24 cellular contexts compared by ENCODE assay signal in the genomic region with DNA sequence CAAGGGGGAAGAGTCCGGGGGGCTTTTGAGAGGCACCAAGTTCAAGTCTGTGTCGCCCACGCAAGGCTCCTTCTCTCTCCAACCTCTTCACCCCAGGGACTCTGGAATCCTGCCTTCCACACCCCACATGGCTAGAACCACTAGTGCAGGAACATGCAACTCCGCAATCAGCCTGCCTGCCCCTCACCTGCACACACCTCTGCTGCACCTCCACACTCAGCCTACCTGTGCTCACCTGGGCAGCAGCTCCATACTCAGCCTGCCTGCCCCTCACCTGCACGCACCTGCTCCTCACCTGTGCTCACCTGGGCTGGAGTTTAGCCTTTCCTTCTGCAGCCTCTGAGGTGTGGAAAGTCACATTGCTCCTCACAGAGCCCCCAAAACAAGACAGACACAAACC.
"Had no signal": no experiment of that assay in that cellular context is flagged by ENCODE, and none has a peak within 500 bp of the region (broad histone marks: within the 10 kb centered on the region; RNA-seq: fewer than 3 reads in every experiment).

No MANE protein-coding gene starts in this region.

- H3K4me3 ChIP-seq: colonic mucosa, esophagus squamous epithelium, heart right ventricle, lower lobe of right lung, ovary, psoas muscle, right lobe of liver, thoracic aorta, tibial nerve, upper lobe of left lung had no signal

- H3K9me3 Mint-ChIP-seq: dendritic cell treated with granulocyte-macrophage colony-stimulating factor and Interleukin-4, amounts not matched to agents 40 ng/mL and 50 ng/mL, for 4 days; natural killer cell; stimulated activated memory B cell treated with anti-CD40 and anti-IgM and Interleukin-4, amounts not matched to agents 10 μg/mL and 1 μg/mL and 100 μg/mL, for 72 hours had no signal

- DNase-seq: colonic mucosa; effector memory CD4-positive, alpha-beta T cell; erythroblast; esophagus squamous epithelium; glutamatergic neuron; heart right ventricle; hippocampal formation; kidney glomerular epithelial cell; left ventricle myocardium superior; lower lobe of right lung; natural killer cell; occipital lobe; ovary; psoas muscle; small intestine; stimulated activated CD4-positive, alpha-beta T cell treated with anti-CD3 and anti-CD28 coated beads, Interleukin-15, amount 100 ng/mL, for 24 hours; stimulated activated CD4-positive, alpha-beta T cell treated with anti-CD3 and anti-CD28 coated beads, Interleukin-4, amount 100 ng/mL, for 24 hours; stimulated activated naive CD8-positive, alpha-beta T cell treated with anti-CD3 and anti-CD28 coated beads, Interleukin-15, Interleukin-2, amounts not matched to agents 100 U/mL and 50 U/mL, for 24 hours had no signal

- H3K4me1 ChIP-seq: colonic mucosa, psoas muscle, right lobe of liver had no signal

- H3K27ac Mint-ChIP-seq: dendritic cell treated with granulocyte-macrophage colony-stimulating factor and Interleukin-4, amounts not matched to agents 40 ng/mL and 50 ng/mL, for 4 days; natural killer cell; stimulated activated memory B cell treated with anti-CD40 and anti-IgM and Interleukin-4, amounts not matched to agents 10 μg/mL and 1 μg/mL and 100 μg/mL, for 72 hours had no signal

- ATAC-seq: heart right ventricle; left ventricle myocardium superior; lower lobe of right lung; natural killer cell; psoas muscle; right lobe of liver; stimulated activated naive CD8-positive, alpha-beta T cell treated with anti-CD3 and anti-CD28 coated beads, Interleukin-15, Interleukin-2, amounts not matched to agents 100 U/mL and 50 U/mL, for 24 hours had no signal

- H3K36me3 ChIP-seq: colonic mucosa, esophagus squamous epithelium, heart right ventricle, lower lobe of right lung, ovary, right lobe of liver, thoracic aorta, tibial nerve, upper lobe of left lung had no signal

- H3K27me3 Mint-ChIP-seq: stimulated activated memory B cell treated with anti-CD40 and anti-IgM and Interleukin-4, amounts not matched to agents 10 μg/mL and 1 μg/mL and 100 μg/mL, for 72 hours had no signal

- H3K4me1 Mint-ChIP-seq: stimulated activated memory B cell treated with anti-CD40 and anti-IgM and Interleukin-4, amounts not matched to agents 10 μg/mL and 1 μg/mL and 100 μg/mL, for 72 hours had no signal

- H3K27ac ChIP-seq: colonic mucosa, esophagus squamous epithelium, heart right ventricle, lower lobe of right lung, ovary, psoas muscle, right lobe of liver, thoracic aorta, tibial nerve, upper lobe of left lung had no signal

- H3K27me3 ChIP-seq: colonic mucosa, ovary, right lobe of liver, tibial nerve, upper lobe of left lung had no signal

- H3K4me3 Mint-ChIP-seq: dendritic cell treated with granulocyte-macrophage colony-stimulating factor and Interleukin-4, amounts not matched to agents 40 ng/mL and 50 ng/mL, for 4 days; natural killer cell; stimulated activated memory B cell treated with anti-CD40 and anti-IgM and Interleukin-4, amounts not matched to agents 10 μg/mL and 1 μg/mL and 100 μg/mL, for 72 hours had no signal

- H3K36me3 Mint-ChIP-seq: natural killer cell; stimulated activated memory B cell treated with anti-CD40 and anti-IgM and Interleukin-4, amounts not matched to agents 10 μg/mL and 1 μg/mL and 100 μg/mL, for 72 hours had no signal

- H3K9me3 ChIP-seq: colonic mucosa, esophagus squamous epithelium, heart right ventricle, lower lobe of right lung, ovary, psoas muscle, right lobe of liver, thoracic aorta, tibial nerve, upper lobe of left lung had no signal
